Comparison of ENCODE assay signal across 8 cellular contexts in the genomic region with DNA sequence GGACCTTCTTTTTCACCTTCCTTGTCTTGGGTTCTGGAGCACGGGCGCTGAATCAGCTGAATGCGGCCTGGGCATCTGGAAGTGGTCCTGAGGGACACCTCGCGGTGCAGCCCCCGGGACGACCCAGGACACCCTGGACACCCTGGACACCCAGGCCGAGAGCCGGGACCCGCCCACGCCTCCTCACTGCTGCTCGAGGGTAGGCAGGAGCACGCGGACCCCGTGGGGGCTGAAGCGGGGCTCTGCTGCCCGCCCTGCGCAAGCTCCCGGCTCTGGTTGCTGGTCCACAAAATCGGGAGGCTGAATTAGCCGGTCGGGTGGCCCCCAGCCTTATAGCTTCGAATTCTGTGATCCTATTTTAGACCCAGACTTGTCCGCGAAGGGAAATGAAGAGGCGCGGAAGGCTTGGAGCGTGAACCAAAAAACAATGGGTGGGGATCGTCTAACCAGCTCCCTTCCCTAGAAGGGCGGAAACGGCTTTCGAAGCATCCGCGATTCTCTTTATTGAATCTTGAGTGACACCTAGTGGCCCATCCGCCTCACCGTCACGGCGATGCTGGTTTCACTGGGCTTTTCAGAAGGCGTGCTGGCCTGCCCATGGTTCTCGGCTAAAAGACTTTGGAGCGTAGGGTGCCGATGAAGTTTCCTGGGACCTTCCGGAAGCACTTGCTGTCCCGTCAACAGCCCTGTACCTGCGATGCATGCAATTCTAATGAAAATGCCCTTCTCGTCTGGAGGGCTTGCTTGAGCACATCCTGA. TPM values are rescaled to one million over a fixed set of nuclear protein-coding genes. Genes with fewer than 3 reads are reported as not detected.
DNase-seq lines count a peak whose midpoint lies in the region; ATAC-seq and TF ChIP-seq lines count a peak whose summit lies in the region.

No MANE protein-coding gene starts in this region.

- H3K4me3 Mint-ChIP-seq in chondrocyte (ENCODE audit: unreplicated experiment), result peak overlapping the region; percentile 79

- peak; percentile 83 for ATAC-seq in GM19043 (IDR thresholded peaks at IDR 0.05; ENCODE audit: low read depth, unreplicated experiment)
- peak; percentile 85 for ATAC-seq in HG03432 (IDR thresholded peaks at IDR 0.05; ENCODE audit: unreplicated experiment)

- peaks cover 7% of the 10 kb centered on the region for H3K27me3 Mint-ChIP-seq in chondrocyte (ENCODE audit: low read depth)

- peaks cover 31% of the 10 kb centered on the region for H3K4me1 Mint-ChIP-seq in chondrocyte (ENCODE audit: low read depth)

- TF ChIP-seq CTCF in AG10803 (conservative IDR thresholded peaks at IDR 0.05; ENCODE audit: low read length) (peak; percentile 84), chondrocyte (IDR thresholded peaks at IDR 0.05) (peak; percentile 89)

- no peaks in the 10 kb centered on the region for H3K9me3 Mint-ChIP-seq in chondrocyte (ENCODE audit: low read depth)

- DNase-seq in AG10803 (ENCODE audit: low read depth) (peak; percentile 82), NCI-H446 (lab: John Stamatoyannopoulos, UW) (peak; percentile 83 to 94), chondrocyte (ENCODE audit: low spot score) (no peak), kidney glomerular epithelial cell (lab: John Stamatoyannopoulos, UW) (peak; percentile 68)
- peak; percentile 76 for DNase-seq in activated CD4-positive, alpha-beta T cell treated with anti-CD3 and anti-CD28 coated beads for 1 hour
- peak; percentile 76 to 78 for DNase-seq in stimulated activated CD4-positive, alpha-beta T cell treated with anti-CD3 and anti-CD28 coated beads, Interleukin-15, amount 100 ng/mL, for 48 hours (ENCODE audit: low read depth in 2 of 2)

- H3K27ac Mint-ChIP-seq in chondrocyte (ENCODE audit: unreplicated experiment), result no peak overlapping the region

- no peaks in the 10 kb centered on the region for H3K36me3 Mint-ChIP-seq in chondrocyte (ENCODE audit: low read depth)

- peak overlapping the region; percentile 71 for H3K4me3 ChIP-seq in AG10803 (ENCODE audit: low read length)

RNA-seq across cellular contexts. Expression of a gene that starts 46.3 kb away (rescaled TPM):
- 0.67 to 1.4 TPM (median 0.72 TPM) in 3 replicates for total RNA-seq in chondrocyte
